In the genomic region with DNA sequence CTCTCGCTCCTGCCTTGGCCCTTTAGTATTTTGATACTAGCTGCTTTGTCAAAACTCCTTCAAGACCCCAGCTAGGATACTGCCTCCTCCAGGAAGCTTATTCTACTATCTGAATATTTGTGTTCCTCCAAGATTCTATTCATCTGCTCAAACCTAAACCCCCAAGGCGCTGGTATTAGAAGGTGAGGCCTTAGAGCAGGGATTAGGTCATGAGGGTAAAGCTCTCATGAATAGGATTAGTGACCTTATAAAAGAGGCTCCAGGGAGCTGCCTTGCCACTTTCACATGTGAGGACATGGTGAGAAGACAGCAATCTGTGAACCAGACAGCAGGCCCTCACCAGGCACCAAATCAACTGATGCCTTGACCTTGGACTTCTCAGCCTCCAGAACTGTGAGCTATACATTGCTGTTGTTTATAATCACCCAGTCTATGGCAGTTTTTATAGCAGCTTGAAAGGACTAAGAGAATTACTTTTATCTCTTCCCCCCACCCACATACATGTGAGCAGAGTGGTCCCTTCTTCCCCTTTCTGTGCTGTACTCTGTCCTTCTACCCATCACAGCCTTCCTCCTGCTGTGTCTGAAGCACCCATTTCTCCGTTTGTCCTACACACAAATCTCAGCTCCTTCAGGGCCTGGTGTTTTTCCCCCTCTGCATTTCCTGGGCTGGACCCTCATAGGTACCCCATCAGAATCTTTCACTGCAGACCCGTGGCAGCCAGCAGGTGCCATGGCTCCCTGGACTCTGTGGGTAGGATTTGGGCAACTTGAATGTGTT, we compare ENCODE assay signal across 8 cellular contexts. TPM values are rescaled to one million over a fixed set of nuclear protein-coding genes. Genes with fewer than 3 reads are reported as not detected.
DNase-seq lines count a peak whose midpoint lies in the region; ATAC-seq and TF ChIP-seq lines count a peak whose summit lies in the region.

No MANE protein-coding gene starts in this region.

- TF ChIP-seq CTCF in Peyer's patch (IDR thresholded peaks at IDR 0.05) (no peak), left ventricle myocardium inferior (IDR thresholded peaks at IDR 0.05; ENCODE audit: borderline replicate concordance) (no peak), testis (IDR thresholded peaks at IDR 0.05) (no peak), GM13976 (IDR thresholded peaks at IDR 0.05; ENCODE audit: borderline replicate concordance, control extremely low read depth, extremely low read depth, insufficient read depth, missing control alignments) (no peak)

- 82 to 95% methylated on average over 3 to 4 of the region's 4 CpGs for whole genome bisulfite sequencing in testis, 2 donors

- intact Hi-C loops in left ventricle myocardium inferior (cut with micrococcal nuclease) (no loop called here), testis (cut with DNase I; ENCODE audit: low total_unique reads) (no loop called here)

- H3K4me3 Mint-ChIP-seq in activated T-cell treated with anti-CD3 and anti-CD28 coated beads, Interleukin-2, amount 50 U/mL, for 24 hours, result no peak overlapping the region
- H3K4me3 Mint-ChIP-seq in activated T-cell treated with anti-CD3 and anti-CD28 coated beads, Interleukin-2, amount 50 U/mL, for 4 hours, result no peak overlapping the region
- H3K4me3 Mint-ChIP-seq in naive thymus-derived CD8-positive, alpha-beta T cell, result peak overlapping the region in 1 of 10 donors; percentile 68

- H3K27me3 Mint-ChIP-seq in activated T-cell treated with anti-CD3 and anti-CD28 coated beads, Interleukin-2, amount 50 U/mL, for 24 hours, result no peaks in the 10 kb centered on the region
- no peaks in the 10 kb centered on the region for H3K27me3 Mint-ChIP-seq in activated T-cell treated with anti-CD3 and anti-CD28 coated beads, Interleukin-2, amount 50 U/mL, for 4 hours (ENCODE audit: low read depth)
- no peaks in the 10 kb centered on the region for H3K27me3 Mint-ChIP-seq in naive thymus-derived CD8-positive, alpha-beta T cell

- H3K9me3 ChIP-seq in Peyer's patch (no peaks in the 10 kb centered on the region), left ventricle myocardium inferior (replicated peaks) (no peaks in the 10 kb centered on the region), testis (no peaks in the 10 kb centered on the region)

- H3K36me3 Mint-ChIP-seq in activated T-cell treated with anti-CD3 and anti-CD28 coated beads, Interleukin-2, amount 50 U/mL, for 24 hours (ENCODE audit: low read depth), result no peaks in the 10 kb centered on the region
- H3K36me3 Mint-ChIP-seq in activated T-cell treated with anti-CD3 and anti-CD28 coated beads, Interleukin-2, amount 50 U/mL, for 4 hours (ENCODE audit: insufficient read depth), result peaks cover 4% of the 10 kb centered on the region
- no peaks in the 10 kb centered on the region for H3K36me3 Mint-ChIP-seq in naive thymus-derived CD8-positive, alpha-beta T cell

- no peaks in the 10 kb centered on the region for H3K27me3 ChIP-seq in Peyer's patch
- no peaks in the 10 kb centered on the region for H3K27me3 ChIP-seq in left ventricle myocardium inferior (ENCODE audit: low read depth)
- no peaks in the 10 kb centered on the region for H3K27me3 ChIP-seq in testis

- no peak for ATAC-seq in activated T-cell treated with anti-CD3 and anti-CD28 coated beads, Interleukin-2, amount 50 U/mL, for 4 hours
- ATAC-seq in naive thymus-derived CD8-positive, alpha-beta T cell, result no peak

- H3K27ac ChIP-seq in Peyer's patch, result peak overlapping the region; percentile 46 to 80 (median 68)
- H3K27ac ChIP-seq in left ventricle myocardium inferior (replicated peaks), result peak overlapping the region; percentile 92
- peak overlapping the region; percentile 66 to 73 for H3K27ac ChIP-seq in testis

- no peak for TF ChIP-seq POLR2A in Peyer's patch (IDR thresholded peaks at IDR 0.05)
- no peak for TF ChIP-seq POLR2A in testis (IDR thresholded peaks at IDR 0.05)

- H3K36me3 ChIP-seq in Peyer's patch (no peaks in the 10 kb centered on the region), left ventricle myocardium inferior (no peaks in the 10 kb centered on the region), testis (ENCODE audit: low read depth, missing control alignments) (no peaks in the 10 kb centered on the region)

- H3K4me1 ChIP-seq in Peyer's patch (peaks cover 0 to 26% (median 13%) of the 10 kb centered on the region in 4 donors), left ventricle myocardium inferior (peaks cover 83% of the 10 kb centered on the region), testis (peaks cover 51% of the 10 kb centered on the region)

- DNase-seq in activated T-cell treated with anti-CD3 and anti-CD28 coated beads, Interleukin-2, amount 50 U/mL, for 24 hours, result no peak
- DNase-seq in activated T-cell treated with anti-CD3 and anti-CD28 coated beads, Interleukin-2, amount 50 U/mL, for 4 hours, result no peak
- DNase-seq in Peyer's patch (peak in 1 of 3 donors; percentile 14), left ventricle myocardium inferior (no peak), testis (no peak), GM13976 (ENCODE audit: low spot score) (no peak), globus pallidus (ENCODE audit: low spot score) (no peak)
- DNase-seq in naive thymus-derived CD8-positive, alpha-beta T cell, result no peak

- POLR2A ChIA-PET in naive thymus-derived CD8-positive, alpha-beta T cell (lab: Charles Lee), result no interaction called here

- H3K4me1 Mint-ChIP-seq in activated T-cell treated with anti-CD3 and anti-CD28 coated beads, Interleukin-2, amount 50 U/mL, for 24 hours (ENCODE audit: low read depth), result peaks cover 10% of the 10 kb centered on the region
- peaks cover 9% of the 10 kb centered on the region for H3K4me1 Mint-ChIP-seq in activated T-cell treated with anti-CD3 and anti-CD28 coated beads, Interleukin-2, amount 50 U/mL, for 4 hours (ENCODE audit: low read depth)
- H3K4me1 Mint-ChIP-seq in naive thymus-derived CD8-positive, alpha-beta T cell, result peaks cover 0 to 37% (median 0%) of the 10 kb centered on the region in 4 donors

- no peak overlapping the region for H3K4me3 ChIP-seq in Peyer's patch
- H3K4me3 ChIP-seq in left ventricle myocardium inferior, result no peak overlapping the region
- H3K4me3 ChIP-seq in testis, result no peak overlapping the region

- H3K27ac Mint-ChIP-seq in activated T-cell treated with anti-CD3 and anti-CD28 coated beads, Interleukin-2, amount 50 U/mL, for 24 hours, result peak overlapping the region; percentile 19
- H3K27ac Mint-ChIP-seq in naive thymus-derived CD8-positive, alpha-beta T cell, result peak overlapping the region in 2 of 10 donors; percentile 8 to 9

- H3K9me3 Mint-ChIP-seq in activated T-cell treated with anti-CD3 and anti-CD28 coated beads, Interleukin-2, amount 50 U/mL, for 24 hours, result no peaks in the 10 kb centered on the region
- H3K9me3 Mint-ChIP-seq in activated T-cell treated with anti-CD3 and anti-CD28 coated beads, Interleukin-2, amount 50 U/mL, for 4 hours, result no peaks in the 10 kb centered on the region
- no peaks in the 10 kb centered on the region for H3K9me3 Mint-ChIP-seq in naive thymus-derived CD8-positive, alpha-beta T cell

- in situ Hi-C loops in GM13976 (cut with MboI; ENCODE audit: low sequenced_read_pairs, unreplicated experiment), result no loop called here

RNA-seq across cellular contexts. Expression of a gene that starts 54.5 kb away (rescaled TPM):
- 1 to 10 TPM; 6.0 to 6.7 (median 6.3) TPM for total RNA-seq in activated T-cell treated with anti-CD3 and anti-CD28 coated beads, Interleukin-2, amount 50 U/mL, for 4 hours
- total RNA-seq in Peyer's patch (10 to 100 TPM; 33.1 to 63.0 (median 41.0) TPM), left ventricle myocardium inferior (16.6 TPM), testis (10 to 100 TPM; 23.5 to 31.6 TPM)
- 25.0 TPM for polyA plus RNA-seq in testis (ENCODE audit: insufficient read depth, low read depth, low replicate concordance)
- total RNA-seq in naive thymus-derived CD8-positive, alpha-beta T cell, result 10 to 100 TPM; 15.4 to 15.5 TPM
- polyA plus RNA-seq in naive thymus-derived CD8-positive, alpha-beta T cell, result 10 to 100 TPM; 11.0 to 15.4 (median 11.6) TPM
